In the genomic region with DNA sequence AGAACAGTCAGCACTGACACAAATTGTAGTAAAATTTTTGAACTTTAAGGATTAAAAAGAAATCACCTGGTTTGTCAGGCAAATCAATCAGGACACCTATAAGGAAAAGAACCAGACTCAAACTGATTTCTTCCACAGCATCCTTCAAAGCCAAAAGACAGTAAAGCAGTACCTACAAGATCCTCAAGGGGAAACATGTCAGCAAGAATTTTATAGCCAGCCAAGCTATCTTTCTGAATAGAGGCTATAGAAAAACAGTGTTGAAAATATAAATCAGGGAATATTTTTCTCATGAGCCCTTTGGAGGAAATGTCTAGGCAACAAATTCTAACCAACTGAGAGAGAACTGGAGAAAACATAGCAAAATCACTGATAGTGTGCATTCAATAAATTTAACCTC, we compare ENCODE assay signal across 20 cellular contexts.
"Had no signal": no experiment of that assay in that cellular context is flagged by ENCODE, and none has a peak within 500 bp of the region (broad histone marks: within the 10 kb centered on the region; RNA-seq: fewer than 3 reads in every experiment).

No MANE protein-coding gene starts in this region.

- H3K9me3 ChIP-seq: ascending aorta, breast epithelium, prostate gland had no signal

- H3K36me3 ChIP-seq: ascending aorta, breast epithelium, esophagus muscularis mucosa, prostate gland, tibial nerve had no signal

- H3K27ac Mint-ChIP-seq: activated T-helper 17 cell treated with anti-CD3 and anti-CD28 coated beads, Interleukin-2, amount 50 U/mL, for 72 hours; immature natural killer cell; nephron had no signal

- H3K4me1 Mint-ChIP-seq: activated T-helper 17 cell treated with anti-CD3 and anti-CD28 coated beads, Interleukin-2, amount 50 U/mL, for 72 hours; immature natural killer cell had no signal

- H3K4me3 Mint-ChIP-seq: activated T-helper 17 cell treated with anti-CD3 and anti-CD28 coated beads, Interleukin-2, amount 50 U/mL, for 72 hours; immature natural killer cell; nephron had no signal

- ATAC-seq: activated CD4-positive, CD25-positive, alpha-beta regulatory T cell treated with anti-CD3 and anti-CD28 coated beads, Interleukin-2, amount 50 U/mL, for 24 hours; activated T-helper 17 cell treated with anti-CD3 and anti-CD28 coated beads, Interleukin-2, amount 50 U/mL, for 72 hours; right cardiac atrium had no signal

- H3K4me3 ChIP-seq: ascending aorta, breast epithelium, dorsolateral prefrontal cortex, esophagus muscularis mucosa, prostate gland, tibial nerve had no signal

- H3K4me1 ChIP-seq: ascending aorta, breast epithelium, prostate gland, tibial nerve had no signal

- DNase-seq: activated naive CD4-positive, alpha-beta T cell treated with Interleukin-2 at 50 U/mL for 16 hours; dorsolateral prefrontal cortex; foreskin fibroblast; head of caudate nucleus; immature natural killer cell; mesenchymal stem cell; small intestine; stimulated activated CD4-positive, alpha-beta T cell treated with anti-CD3 and anti-CD28 coated beads, Interleukin-4, amount 100 ng/mL, for 4 hours; stimulated activated CD8-positive, alpha-beta memory T cell treated with anti-CD3 and anti-CD28 coated beads, Interleukin-4, amount 100 ng/mL, for 48 hours; stimulated activated naive CD4-positive, alpha-beta T cell treated with Interleukin-2 at 50 U/mL for 16 hours; substantia nigra had no signal

- H3K27me3 ChIP-seq: ascending aorta, breast epithelium, dorsolateral prefrontal cortex, esophagus muscularis mucosa, tibial nerve had no signal

- H3K9me3 Mint-ChIP-seq: activated T-helper 17 cell treated with anti-CD3 and anti-CD28 coated beads, Interleukin-2, amount 50 U/mL, for 72 hours had no signal

- H3K27ac ChIP-seq: ascending aorta, breast epithelium, dorsolateral prefrontal cortex, esophagus muscularis mucosa, prostate gland, tibial nerve had no signal

- H3K27me3 Mint-ChIP-seq: activated T-helper 17 cell treated with anti-CD3 and anti-CD28 coated beads, Interleukin-2, amount 50 U/mL, for 72 hours had no signal
